In the genomic region with DNA sequence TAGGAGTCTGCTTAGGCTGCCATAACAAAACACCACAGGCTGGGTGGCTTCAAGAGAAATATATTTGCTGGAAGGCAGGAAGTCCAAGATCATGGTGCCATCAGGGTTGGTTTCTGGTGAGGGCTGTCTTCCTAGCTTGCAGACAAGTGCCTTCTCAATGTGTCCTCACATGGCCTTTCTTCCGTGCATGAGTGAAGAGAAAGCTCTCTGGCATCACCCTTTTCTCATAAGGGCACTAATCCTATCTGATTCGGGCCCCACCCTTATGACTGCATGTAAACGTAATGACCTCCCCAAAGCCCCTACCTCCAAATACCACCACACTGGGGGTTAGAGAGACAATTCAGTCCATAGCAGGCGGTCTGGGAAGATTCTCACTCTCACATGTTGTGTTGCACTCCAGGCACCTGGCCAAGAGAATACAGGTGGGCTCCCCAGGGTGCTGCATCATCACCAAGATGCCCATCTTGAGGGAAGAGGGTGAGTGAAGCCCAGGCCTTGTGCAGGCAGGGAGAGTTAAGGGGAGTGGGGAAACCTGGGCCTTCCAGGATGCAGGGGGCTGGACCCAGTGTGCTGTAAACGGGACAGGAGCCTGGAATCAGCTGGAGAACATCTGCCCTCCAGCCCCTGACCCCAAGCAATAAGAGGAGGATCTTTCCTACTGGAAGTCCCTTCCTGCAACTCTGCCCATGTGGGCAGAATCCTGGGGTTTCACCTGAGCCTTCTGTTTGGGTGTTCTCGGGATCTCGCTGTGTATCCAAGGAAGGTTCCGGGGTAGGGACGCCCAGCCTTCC, we compare ENCODE assay signal across 8 cellular contexts. TPM values are rescaled to one million over a fixed set of nuclear protein-coding genes. Genes with fewer than 3 reads are reported as not detected.
DNase-seq lines count a peak whose midpoint lies in the region; ATAC-seq lines count a peak whose summit lies in the region.

No MANE protein-coding gene starts in this region.

- H3K4me3 ChIP-seq in BLaER1 treated with 17β-estradiol and CSF1 and Interleukin-3, amounts not matched to agents 10 nM and 100 nM, result peak overlapping the region; percentile 52 to 72 (median 63)
- peak overlapping the region; percentile 64 for H3K4me3 ChIP-seq in effector memory CD4-positive, alpha-beta T cell (ENCODE audit: insufficient read depth, low read depth, low read length, poor library complexity, severe bottlenecking)
- peak overlapping the region in 1 of 2 donors; percentile 79 for H3K4me3 ChIP-seq in neuronal stem cell (ENCODE audit: low read length in 2 of 2)

- no peak overlapping the region for H2BK120ac ChIP-seq in neuronal stem cell (ENCODE audit: low read depth, low read length)

- no peak overlapping the region for H2BK12ac ChIP-seq in neuronal stem cell (ENCODE audit: low read length)

- H3K27me3 ChIP-seq in BLaER1 treated with 17β-estradiol and CSF1 and Interleukin-3, amounts not matched to agents 10 nM and 100 nM, result no peaks in the 10 kb centered on the region
- no peaks in the 10 kb centered on the region for H3K27me3 ChIP-seq in effector memory CD4-positive, alpha-beta T cell (replicated peaks; ENCODE audit: control insufficient read depth, insufficient read depth, low read length, poor library complexity, severe bottlenecking)
- peaks cover 0 to 47% (median 5%) of the 10 kb centered on the region in 3 experiments for H3K27me3 ChIP-seq in neuronal stem cell (ENCODE audit: control insufficient read depth in 3 of 3, insufficient read depth in 3 of 3, low read depth in 1 of 3, low read length in 3 of 3)

- H4K20me1 ChIP-seq in BLaER1 treated with 17β-estradiol and CSF1 and Interleukin-3, amounts not matched to agents 10 nM and 100 nM, result no peaks in the 10 kb centered on the region

- peaks cover 66 to 99% (median 92%) of the 10 kb centered on the region in 10 experiments for H3K4me1 ChIP-seq in BLaER1 treated with 17β-estradiol and CSF1 and Interleukin-3, amounts not matched to agents 10 nM and 100 nM
- H3K4me1 ChIP-seq in effector memory CD4-positive, alpha-beta T cell (ENCODE audit: control insufficient read depth, insufficient read depth, low read length, poor library complexity, severe bottlenecking), result peaks cover 6% of the 10 kb centered on the region
- peaks cover 0 to 3% of the 10 kb centered on the region in 2 donors for H3K4me1 ChIP-seq in neuronal stem cell (ENCODE audit: control insufficient read depth in 2 of 2, insufficient read depth in 1 of 2, low read depth in 1 of 2, low read length in 2 of 2)

- no peak overlapping the region for H4K91ac ChIP-seq in neuronal stem cell (ENCODE audit: low read depth, low read length, poor library complexity)

- H2AK5ac ChIP-seq in neuronal stem cell (ENCODE audit: low read depth, low read length), result peak overlapping the region; percentile 85

- peak overlapping the region; percentile 82 for H2AFZ ChIP-seq in neuronal stem cell (ENCODE audit: low read length)

- H2BK15ac ChIP-seq in neuronal stem cell (ENCODE audit: low read length), result peak overlapping the region; percentile 30

- peak; percentile 24 for DNase-seq in KBM-7
- no peak for DNase-seq in effector memory CD4-positive, alpha-beta T cell
- DNase-seq in neuronal stem cell (ENCODE audit: low spot score), result no peak
- DNase-seq in DMS 273 (lab: John Stamatoyannopoulos, UW; ENCODE audit: unreplicated experiment), result no peak
- no peak for DNase-seq in OCI-M2 (lab: John Stamatoyannopoulos, UW; ENCODE audit: unreplicated experiment)

- H3K79me1 ChIP-seq in neuronal stem cell (ENCODE audit: low read depth, low read length), result no peaks in the 10 kb centered on the region

- H3K23ac ChIP-seq in neuronal stem cell (ENCODE audit: low read depth, low read length, poor library complexity), result no peak overlapping the region

- peaks cover 0 to 8% (median 7%) of the 10 kb centered on the region in 11 experiments; a peak in 16 of 22 replicates for H3K9me3 ChIP-seq in BLaER1 treated with 17β-estradiol and CSF1 and Interleukin-3, amounts not matched to agents 10 nM and 100 nM (replicated peaks in 1 of 11)
- H3K9me3 ChIP-seq in effector memory CD4-positive, alpha-beta T cell (ENCODE audit: control insufficient read depth, low read length), result no peaks in the 10 kb centered on the region
- H3K9me3 ChIP-seq in neuronal stem cell (replicated peaks in 1 of 2; ENCODE audit: control insufficient read depth in 2 of 2, insufficient read depth in 1 of 2, low read depth in 1 of 2, low read length in 2 of 2), result peaks cover 4 to 7% of the 10 kb centered on the region in 2 donors

- no CpG with 5 or more reads among the region's 9 CpGs for WGBS in neuronal stem cell (ENCODE audit: extremely low coverage in 2 of 2, insufficient read length in 2 of 2, insufficient replicate concordance in 1 of 2), 2 donors

- H3K14ac ChIP-seq in neuronal stem cell (ENCODE audit: low read length), result no peak overlapping the region

- no peak for ATAC-seq in HG03039 (IDR thresholded peaks at IDR 0.05; ENCODE audit: unreplicated experiment)
- no peak for ATAC-seq in HG03280 (IDR thresholded peaks at IDR 0.05; ENCODE audit: unreplicated experiment)

- peak overlapping the region; percentile 84 to 99 (median 90) for H3K4me2 ChIP-seq in BLaER1 treated with 17β-estradiol and CSF1 and Interleukin-3, amounts not matched to agents 10 nM and 100 nM
- no peak overlapping the region for H3K4me2 ChIP-seq in neuronal stem cell (ENCODE audit: insufficient read depth, low read length, poor library complexity, severe bottlenecking)

- no peak overlapping the region for H4K8ac ChIP-seq in neuronal stem cell (ENCODE audit: low read depth, low read length)

- in situ Hi-C loops in KBM-7 (cut with MboI; ENCODE audit: low pct_unique_long_range_greater_than_20kb, low sequenced_read_pairs), result no loop called here

- no peak overlapping the region for H2BK5ac ChIP-seq in neuronal stem cell (ENCODE audit: low read length)

- H3K9ac ChIP-seq in BLaER1 treated with 17β-estradiol and CSF1 and Interleukin-3, amounts not matched to agents 10 nM and 100 nM, result peak overlapping the region; percentile 82 to 96 (median 85)
- H3K9ac ChIP-seq in neuronal stem cell (ENCODE audit: low read depth, low read length, poor library complexity), result no peak overlapping the region

- no peak overlapping the region for H3K4ac ChIP-seq in neuronal stem cell (ENCODE audit: low read length)

- peaks cover 0 to 5% (median 0%) of the 10 kb centered on the region in 11 experiments; a peak in 2 of 22 replicates for H3K36me3 ChIP-seq in BLaER1 treated with 17β-estradiol and CSF1 and Interleukin-3, amounts not matched to agents 10 nM and 100 nM
- H3K36me3 ChIP-seq in effector memory CD4-positive, alpha-beta T cell (ENCODE audit: control insufficient read depth, insufficient read depth, low read length), result no peaks in the 10 kb centered on the region
- H3K36me3 ChIP-seq in neuronal stem cell (replicated peaks in 1 of 2; ENCODE audit: control insufficient read depth in 2 of 2, insufficient read depth in 2 of 2, low read length in 2 of 2), result no peaks in the 10 kb centered on the region

- peak overlapping the region; percentile 90 to 99 (median 92) for H3K27ac ChIP-seq in BLaER1 treated with 17β-estradiol and CSF1 and Interleukin-3, amounts not matched to agents 10 nM and 100 nM
- H3K27ac ChIP-seq in effector memory CD4-positive, alpha-beta T cell (ENCODE audit: insufficient read depth, low read length, poor library complexity, severe bottlenecking), result peak overlapping the region; percentile 63
- no peak overlapping the region for H3K27ac ChIP-seq in neuronal stem cell (replicated peaks; ENCODE audit: low read length)

- peak overlapping the region; percentile 9 for H3K18ac ChIP-seq in neuronal stem cell (ENCODE audit: low read length)

RNA-seq across cellular contexts. Expression of a gene that starts 10.2 kb away (rescaled TPM):
- 0.66 TPM for polyA plus RNA-seq in neuronal stem cell (2013, experiment 1 of 2)
- polyA plus RNA-seq in neuronal stem cell (2013, experiment 2 of 2), result 0.80 TPM

RNA-seq across cellular contexts. Expression of a gene that starts 15.3 kb away (rescaled TPM):
- 0.35 TPM for polyA plus RNA-seq in neuronal stem cell (2013, experiment 1 of 2)
- polyA plus RNA-seq in neuronal stem cell (2013, experiment 2 of 2), result 0.06 TPM

RNA-seq across cellular contexts. Expression of a gene that starts 32.9 kb away (rescaled TPM):
- polyA plus RNA-seq in neuronal stem cell (2013, experiment 1 of 2), result 39.9 TPM
- 39.8 TPM for polyA plus RNA-seq in neuronal stem cell (2013, experiment 2 of 2)

RNA-seq across cellular contexts. Expression of a gene that starts 52.1 kb away (rescaled TPM):
- polyA plus RNA-seq in neuronal stem cell (2013, experiment 1 of 2), result 0.07 TPM
- polyA plus RNA-seq in neuronal stem cell (2013, experiment 2 of 2), result 0.08 TPM
